8 cellular contexts compared by ENCODE assay signal in genomic region chr1:66247415-66248208, GRCh38.
DNase-seq lines count a peak whose midpoint lies in the region; ATAC-seq, FAIRE-seq and TF ChIP-seq lines count a peak whose summit lies in the region.

No MANE protein-coding gene starts in this region.

- H3K4me1 ChIP-seq in CD8-positive, alpha-beta memory T cell (ENCODE audit: insufficient read depth, low read length): peaks cover 26% of the 10 kb centered on the region
- no peaks in the 10 kb centered on the region for H3K4me1 ChIP-seq in Peyer's patch

- no peaks in the 10 kb centered on the region for H3K36me3 ChIP-seq in CD8-positive, alpha-beta memory T cell (ENCODE audit: insufficient read depth, low read length)
- no peaks in the 10 kb centered on the region for H3K36me3 ChIP-seq in Peyer's patch

- H3K9me3 Mint-ChIP-seq in CD8-positive, alpha-beta memory T cell: no peaks in the 10 kb centered on the region

- TF ChIP-seq CTCF in Peyer's patch (IDR thresholded peaks at IDR 0.05): no peak

- peak in 2 of 5 donors; percentile 15 to 54 for DNase-seq in CD8-positive, alpha-beta memory T cell
- DNase-seq in caudate nucleus (lab: John Stamatoyannopoulos, UW) (no peak), Peyer's patch (no peak), H54 (ENCODE audit: insufficient read length, low spot score) (no peak), KG1 (lab: John Stamatoyannopoulos, UW) (no peak), cerebellar nuclear complex (lab: John Stamatoyannopoulos, UW) (no peak)

- no peaks in the 10 kb centered on the region for H3K9me3 ChIP-seq in CD8-positive, alpha-beta memory T cell (ENCODE audit: low read length)
- no peaks in the 10 kb centered on the region for H3K9me3 ChIP-seq in Peyer's patch

- H3K4me3 ChIP-seq in CD8-positive, alpha-beta memory T cell (ENCODE audit: low read length): peak overlapping the region; percentile 21
- H3K4me3 ChIP-seq in Peyer's patch: peak overlapping the region in 2 of 4 donors; percentile 0 to 22

- no peak for FAIRE-seq in H54 (lab: Jason Lieb, UNC)

- no peaks in the 10 kb centered on the region for H3K36me3 Mint-ChIP-seq in CD8-positive, alpha-beta memory T cell

- peaks cover 0 to 3% of the 10 kb centered on the region in 2 donors for H3K27me3 Mint-ChIP-seq in CD8-positive, alpha-beta memory T cell

- H3K27ac ChIP-seq in CD8-positive, alpha-beta memory T cell (ENCODE audit: low read depth, low read length): peak overlapping the region; percentile 61
- H3K27ac ChIP-seq in caudate nucleus (ENCODE audit: low read depth, low read length) (peak overlapping the region; percentile 91), Peyer's patch (peak overlapping the region in 1 of 4 donors; percentile 1)

- peak overlapping the region; percentile 53 to 97 (median 88) for H3K27ac Mint-ChIP-seq in CD8-positive, alpha-beta memory T cell

- TF ChIP-seq POLR2A in Peyer's patch (IDR thresholded peaks at IDR 0.05) (no peak), H54 (IDR thresholded peaks at IDR 0.05; ENCODE audit: low read depth, low read length) (no peak)

- ATAC-seq in GM21381 (IDR thresholded peaks at IDR 0.05; ENCODE audit: unreplicated experiment): peak; percentile 80
- ATAC-seq in HG03558 (IDR thresholded peaks at IDR 0.05; ENCODE audit: extremely low read depth, unreplicated experiment): peak; percentile 31

- POLR2A ChIA-PET in CD8-positive, alpha-beta memory T cell (lab: Charles Lee): interaction anchor here (0.8 kb wide), 1 partner anchor 54 kb away, joined by 7 read pairs; no protein-coding TSS in a partner anchor

- CTCF ChIA-PET in CD8-positive, alpha-beta memory T cell (lab: Charles Lee): interaction anchor here (0.9 to 19.3 kb wide), 5 partner anchors 84 to 290 kb away, joined by 3 to 272 read pairs (median 4); no protein-coding TSS in a partner anchor

- peaks cover 16 to 44% (median 25%) of the 10 kb centered on the region in 3 donors for H3K4me1 Mint-ChIP-seq in CD8-positive, alpha-beta memory T cell

- peak overlapping the region; percentile 44 to 90 (median 86) for H3K4me3 Mint-ChIP-seq in CD8-positive, alpha-beta memory T cell

- no peaks in the 10 kb centered on the region for H3K27me3 ChIP-seq in CD8-positive, alpha-beta memory T cell (ENCODE audit: insufficient read depth, low read length, poor library complexity, severe bottlenecking)
- H3K27me3 ChIP-seq in Peyer's patch: no peaks in the 10 kb centered on the region
